In the genomic region with DNA sequence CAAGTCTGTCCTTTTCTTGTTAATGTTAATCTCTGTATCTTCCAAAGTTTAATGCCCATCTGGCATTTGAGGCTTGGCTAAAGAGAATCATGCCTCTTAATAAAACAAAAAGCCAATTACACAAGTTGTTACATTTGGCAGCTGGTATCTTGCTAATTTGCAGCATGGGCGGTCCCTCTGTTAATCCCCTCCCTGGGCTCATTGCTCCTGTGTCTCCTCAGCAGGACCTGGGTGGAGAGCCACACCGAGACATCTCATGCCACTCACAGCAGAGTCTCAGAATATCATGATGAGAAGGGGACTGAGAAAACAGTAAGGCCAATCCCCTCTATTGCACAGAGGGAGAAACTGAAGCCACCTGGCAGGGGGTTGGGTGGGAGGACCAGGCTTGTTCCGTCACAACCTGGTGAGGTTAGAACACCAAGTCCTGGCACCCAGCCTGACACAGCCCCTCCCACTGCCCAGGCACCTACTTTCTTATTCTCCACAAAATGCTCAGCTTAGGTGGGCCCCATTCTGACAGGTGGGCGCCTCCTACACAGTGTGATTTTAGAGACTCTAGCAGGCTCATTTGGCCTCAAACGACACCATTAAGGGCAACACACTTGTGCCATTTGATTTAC, we compare ENCODE assay signal across 13 cellular contexts.
"Had no signal": no experiment of that assay in that cellular context is flagged by ENCODE, and none has a peak within 500 bp of the region (broad histone marks: within the 10 kb centered on the region; RNA-seq: fewer than 3 reads in every experiment).

No MANE protein-coding gene starts in this region.

- H3K36me3 ChIP-seq: lower lobe of right lung, transverse colon had no signal

- H3K9me3 Mint-ChIP-seq: activated naive CD8-positive, alpha-beta T cell treated with anti-CD3 and anti-CD28 coated beads for 36 hours; activated T-cell treated with anti-CD3 and anti-CD28 coated beads, Interleukin-2, amount 50 U/mL, for 72 hours had no signal

- H3K4me3 ChIP-seq: lower lobe of right lung, transverse colon had no signal

- H3K27ac Mint-ChIP-seq: activated naive CD8-positive, alpha-beta T cell treated with anti-CD3 and anti-CD28 coated beads for 36 hours; activated T-cell treated with anti-CD3 and anti-CD28 coated beads, Interleukin-2, amount 50 U/mL, for 72 hours; mesothelial cell of epicardium; nephron had no signal

- ATAC-seq: activated T-cell treated with anti-CD3 and anti-CD28 coated beads, Interleukin-2, amount 50 U/mL, for 72 hours; lower lobe of right lung had no signal

- H3K4me1 ChIP-seq: lower lobe of right lung, transverse colon had no signal

- H3K27me3 ChIP-seq: transverse colon had no signal

- H3K4me1 Mint-ChIP-seq: activated naive CD8-positive, alpha-beta T cell treated with anti-CD3 and anti-CD28 coated beads for 36 hours had no signal

- H3K9me3 ChIP-seq: lower lobe of right lung, transverse colon had no signal

- DNase-seq: activated CD4-positive, alpha-beta T cell treated with anti-CD3 and anti-CD28 coated beads, Interleukin-2, amount 50 U/mL, for 1 hour; activated CD4-positive, CD25-positive, alpha-beta regulatory T cell treated with anti-CD3 and anti-CD28 coated beads, Interleukin-2, amount 50 U/mL, for 72 hours; activated naive CD8-positive, alpha-beta T cell treated with anti-CD3 and anti-CD28 coated beads for 36 hours; activated T-cell treated with anti-CD3 and anti-CD28 coated beads, Interleukin-2, amount 50 U/mL, for 72 hours; amniotic stem cell; dermis blood vessel endothelial cell; lower lobe of right lung; retina; stimulated activated CD8-positive, alpha-beta memory T cell treated with anti-CD3 and anti-CD28 coated beads, Interleukin-4, amount 100 ng/mL, for 48 hours; stimulated activated naive CD4-positive, alpha-beta T cell; transverse colon had no signal

- H3K27ac ChIP-seq: lower lobe of right lung, transverse colon had no signal

- H3K4me3 Mint-ChIP-seq: activated naive CD8-positive, alpha-beta T cell treated with anti-CD3 and anti-CD28 coated beads for 36 hours; activated T-cell treated with anti-CD3 and anti-CD28 coated beads, Interleukin-2, amount 50 U/mL, for 72 hours; mesothelial cell of epicardium; nephron had no signal

- H3K36me3 Mint-ChIP-seq: activated naive CD8-positive, alpha-beta T cell treated with anti-CD3 and anti-CD28 coated beads for 36 hours; mesothelial cell of epicardium had no signal
